ENCODE assay signal across 1 cellular context in genomic region chr14:20798932-20799331, GRCh38.
TF ChIP-seq lines count a peak whose summit lies in the region.

No MANE protein-coding gene starts in this region.

TF ChIP-seq in endothelial cell of umbilical vein, 7 proteins besides CTCF, POLR2A, EP300 and RAD21:
- no peak for TF ChIP-seq EZH2 (IDR thresholded peaks at IDR 0.05; ENCODE audit: borderline replicate concordance, low read depth, low read length, severe bottlenecking)
- TF ChIP-seq MAX (IDR thresholded peaks at IDR 0.05; ENCODE audit: insufficient read depth, insufficient read length) = no peak
- TF ChIP-seq JUN (IDR thresholded peaks at IDR 0.05; ENCODE audit: borderline replicate concordance, insufficient read depth, insufficient read length, low read depth) = no peak
- no peak for TF ChIP-seq GATA2 (IDR thresholded peaks at IDR 0.05; ENCODE audit: insufficient read depth, insufficient read length, low read depth, low read length)
- no peak for TF ChIP-seq FOS (IDR thresholded peaks at IDR 0.05; ENCODE audit: borderline replicate concordance, insufficient read depth, low read length)
- TF ChIP-seq MYC (IDR thresholded peaks at IDR 0.05; ENCODE audit: low read depth, low read length) = no peak
- no peak for TF ChIP-seq POLR2AphosphoS5 (IDR thresholded peaks at IDR 0.05; ENCODE audit: insufficient read depth, low read depth, low read length)
